Comparison of ENCODE assay signal across 8 cellular contexts in genomic region chr11:61695917-61696316, GRCh38. TPM values are rescaled to one million over a fixed set of nuclear protein-coding genes. Genes with fewer than 3 reads are reported as not detected.
DNase-seq lines count a peak whose midpoint lies in the region; ATAC-seq, FAIRE-seq and TF ChIP-seq lines count a peak whose summit lies in the region.

No MANE protein-coding gene starts in this region.

- peak overlapping the region; percentile 38 for H3K9ac ChIP-seq in mesendoderm (ENCODE audit: low read length)

- H4K5ac ChIP-seq in mesendoderm (ENCODE audit: low read length), result no peak overlapping the region

- TF ChIP-seq CTCF in coronary artery (IDR thresholded peaks at IDR 0.05), result no peak

- DNase-seq in HTR-8/SVneo (ENCODE audit: insufficient read length, low spot score) (peak; percentile 89), coronary artery (ENCODE audit: low spot score) (peak; percentile 84), mesendoderm (peak; percentile 52), DMS79 treated with DMSO at 0.1 percent for 48 hours (lab: John Stamatoyannopoulos, UW) (no peak)
- DNase-seq in activated CD4-positive, alpha-beta T cell treated with anti-CD3 and anti-CD28 coated beads, Interleukin-2, amount 50 U/mL, for 48 hours, result peak; percentile 92 to 95
- DNase-seq in stimulated activated CD8-positive, alpha-beta memory T cell treated with anti-CD3 and anti-CD28 coated beads, Interleukin-4, amount 100 ng/mL, for 24 hours (ENCODE audit: low read depth), result peak; percentile 87

- ATAC-seq in GM18498 (IDR thresholded peaks at IDR 0.05; ENCODE audit: unreplicated experiment), result peak; percentile 80
- no peak for ATAC-seq in GM21367 (IDR thresholded peaks at IDR 0.05; ENCODE audit: unreplicated experiment)

- H3K4me3 ChIP-seq in coronary artery, result peak overlapping the region; percentile 59
- H3K4me3 ChIP-seq in mesendoderm (ENCODE audit: low read length), result no peak overlapping the region

- no peak overlapping the region for H3K4ac ChIP-seq in mesendoderm (ENCODE audit: low read depth, low read length)

- peaks cover 15% of the 10 kb centered on the region for H3K4me1 ChIP-seq in mesendoderm (ENCODE audit: control insufficient read depth, low read depth, low read length)

- H3K18ac ChIP-seq in mesendoderm (ENCODE audit: low read length), result no peak overlapping the region

- no peak overlapping the region for H4K8ac ChIP-seq in mesendoderm (ENCODE audit: low read depth, low read length)

- no peak overlapping the region for H3K23ac ChIP-seq in mesendoderm (ENCODE audit: low read length)

- H3K27me3 ChIP-seq in mesendoderm (ENCODE audit: insufficient read depth, low read length, poor library complexity), result no peaks in the 10 kb centered on the region

- no peaks in the 10 kb centered on the region for H3K79me1 ChIP-seq in mesendoderm (ENCODE audit: low read length)

- H2BK5ac ChIP-seq in mesendoderm (ENCODE audit: low read length), result no peak overlapping the region

- peak; percentile 80 for FAIRE-seq in HTR-8/SVneo (lab: Jason Lieb, UNC)

- no peak overlapping the region for H2AK5ac ChIP-seq in mesendoderm (ENCODE audit: low read length)

- peak overlapping the region; percentile 73 for H3K56ac ChIP-seq in mesendoderm (ENCODE audit: low read length)

- WGBS in mesendoderm (ENCODE audit: extremely low coverage, insufficient coverage, low lambda C conversion rate), result no CpG with 5 or more reads among the region's 17 CpGs

- peak overlapping the region; percentile 18 for H3K4me2 ChIP-seq in mesendoderm (ENCODE audit: low read length)

- H2BK15ac ChIP-seq in mesendoderm (replicated peaks; ENCODE audit: low read depth), result no peak overlapping the region

- no peaks in the 10 kb centered on the region for H3K36me3 ChIP-seq in mesendoderm (ENCODE audit: control insufficient read depth, insufficient read depth, low read length)

- no peaks in the 10 kb centered on the region for H3K79me2 ChIP-seq in mesendoderm (ENCODE audit: control insufficient read depth, insufficient read depth, low read length)

- H3K27ac ChIP-seq in coronary artery, result peak overlapping the region; percentile 21 to 75
- H3K27ac ChIP-seq in mesendoderm (ENCODE audit: low read depth, low read length), result no peak overlapping the region

- no peak overlapping the region for H2BK120ac ChIP-seq in mesendoderm (ENCODE audit: low read depth, low read length)

RNA-seq across cellular contexts. Expression of gene DAGLA, which starts 15.7 kb away (rescaled TPM):
- polyA plus RNA-seq in mesendoderm (2013, experiment 1 of 2), result 4.2 TPM
- 4.4 TPM for polyA plus RNA-seq in mesendoderm (2013, experiment 2 of 2)

RNA-seq across cellular contexts. Expression of gene MYRF, which starts 56.5 kb away (rescaled TPM):
- 3.0 TPM for polyA plus RNA-seq in mesendoderm (2013, experiment 1 of 2)
- polyA plus RNA-seq in mesendoderm (2013, experiment 2 of 2), result 2.6 TPM
